In the genomic region with DNA sequence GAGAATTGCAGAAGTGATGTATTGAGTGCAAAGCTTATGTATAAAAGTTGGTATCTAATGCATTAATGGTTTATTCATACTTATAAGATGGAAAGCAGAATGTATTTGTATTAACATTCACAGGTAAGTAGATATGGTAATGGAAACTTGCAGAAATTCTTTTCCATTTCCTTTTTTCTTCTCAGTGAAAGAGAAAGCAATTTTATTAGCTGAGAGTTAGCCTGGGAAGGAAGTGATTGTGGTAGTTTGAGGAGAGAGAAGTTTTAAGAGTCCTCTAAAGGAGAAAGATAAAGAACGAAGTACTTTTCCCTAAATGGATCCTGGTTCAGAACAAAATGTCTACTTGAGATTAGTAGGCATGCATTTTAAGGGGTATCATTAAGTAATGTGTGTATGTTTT, we compare ENCODE assay signal across 17 cellular contexts.
DNase-seq lines count a peak whose midpoint lies in the region; ATAC-seq and TF ChIP-seq lines count a peak whose summit lies in the region.
"Had no signal": no experiment of that assay in that cellular context is flagged by ENCODE, and none has a peak within 500 bp of the region (broad histone marks: within the 10 kb centered on the region; RNA-seq: fewer than 3 reads in every experiment).

No MANE protein-coding gene starts in this region.

- H3K9ac ChIP-seq in mammary epithelial cell (ENCODE audit: insufficient read depth, low read length) (no peak overlapping the region), HCT116 (ENCODE audit: low read length) (no peak overlapping the region)

- H3K27ac Mint-ChIP-seq in stimulated activated memory B cell treated with anti-CD40 and anti-IgM and Interleukin-4, amounts not matched to agents 10 μg/mL and 1 μg/mL and 100 μg/mL, for 72 hours = peak overlapping the region; percentile 25
- H3K27ac Mint-ChIP-seq in CD4-positive, alpha-beta memory T cell = no peak overlapping the region
- H3K27ac Mint-ChIP-seq in mesothelial cell of epicardium = no peak overlapping the region
- H3K27ac Mint-ChIP-seq: progenitor cell of endocrine pancreas had no signal

- H3K4me3 ChIP-seq in mammary epithelial cell (replicated peaks in 1 of 3; ENCODE audit: insufficient read depth in 1 of 3, low read depth in 2 of 3, low read length in 3 of 3) (no peak overlapping the region), breast epithelium (no peak overlapping the region), HCT116 (replicated peaks in 1 of 2; ENCODE audit: low read depth in 1 of 2, low read length in 2 of 2) (no peak overlapping the region)
- H3K4me3 ChIP-seq in CD4-positive, alpha-beta memory T cell (ENCODE audit: low read length in 2 of 2) = no peak overlapping the region
- H3K4me3 ChIP-seq: mucosa of descending colon, tibial artery had no signal

- no peaks in the 10 kb centered on the region for H3K9me2 ChIP-seq in HCT116 (ENCODE audit: insufficient read depth)

- no peak overlapping the region for H3K27ac ChIP-seq in mammary epithelial cell (ENCODE audit: insufficient read depth, low read depth, low read length)
- no peak overlapping the region for H3K27ac ChIP-seq in breast epithelium
- no peak overlapping the region for H3K27ac ChIP-seq in HCT116 (ENCODE audit: low read depth, low read length)
- no peak overlapping the region for H3K27ac ChIP-seq in CD4-positive, alpha-beta memory T cell (ENCODE audit: low read depth, low read length)
- H3K27ac ChIP-seq: tibial artery had no signal

- in situ Hi-C loops in mammary epithelial cell (cut with MboI; ENCODE audit: low sequenced_read_pairs in 2 of 2) = no loop called here

- intact Hi-C loops in mammary epithelial cell (cut with micrococcal nuclease) = loop anchor here (5.0 kb wide), 1 partner anchor 83 kb away; no protein-coding TSS in a partner anchor
- intact Hi-C loops in breast epithelium (cut with DNase I; ENCODE audit: low total_unique reads) = no loop called here
- intact Hi-C loops in HCT116 (cut with micrococcal nuclease) = loop anchor here (5.0 to 10.0 kb wide), 2 partner anchors 248 to 1306 kb away; no protein-coding TSS in a partner anchor
- intact Hi-C loops in CD4-positive, alpha-beta memory T cell (cut with micrococcal nuclease) = no loop called here

- H3K4me3 Mint-ChIP-seq in stimulated activated memory B cell treated with anti-CD40 and anti-IgM and Interleukin-4, amounts not matched to agents 10 μg/mL and 1 μg/mL and 100 μg/mL, for 72 hours = peak overlapping the region; percentile 8
- H3K4me3 Mint-ChIP-seq in CD4-positive, alpha-beta memory T cell = peak overlapping the region in 1 of 8 donors; percentile 32
- H3K4me3 Mint-ChIP-seq in mesothelial cell of epicardium = no peak overlapping the region

- TF ChIP-seq RAD21 in HCT116 (IDR thresholded peaks at IDR 0.05; ENCODE audit: low read depth) = no peak

- no peaks in the 10 kb centered on the region for H3K27me3 Mint-ChIP-seq in stimulated activated memory B cell treated with anti-CD40 and anti-IgM and Interleukin-4, amounts not matched to agents 10 μg/mL and 1 μg/mL and 100 μg/mL, for 72 hours
- no peaks in the 10 kb centered on the region for H3K27me3 Mint-ChIP-seq in CD4-positive, alpha-beta memory T cell
- H3K27me3 Mint-ChIP-seq in mesothelial cell of epicardium (ENCODE audit: low read depth) = no peaks in the 10 kb centered on the region
- H3K27me3 Mint-ChIP-seq: progenitor cell of endocrine pancreas had no signal

- DNase-seq in mammary epithelial cell = no peak
- no peak for DNase-seq in breast epithelium (ENCODE audit: low spot score in 2 of 2)
- DNase-seq in HCT116 (ENCODE audit: low read depth, low spot score) = no peak
- DNase-seq in CD4-positive, alpha-beta memory T cell = no peak
- no peak for DNase-seq in left lobe of liver (ENCODE audit: low spot score)
- DNase-seq in mesothelial cell of epicardium (ENCODE audit: low spot score in 2 of 2, unreplicated experiment in 2 of 2) = no peak
- DNase-seq: activated CD4-positive, CD25-positive, alpha-beta regulatory T cell treated with anti-CD3 and anti-CD28 coated beads, Interleukin-2, amount 50 U/mL, for 72 hours; activated naive CD4-positive, alpha-beta T cell treated with anti-CD3 and anti-CD28 coated beads, Interleukin-2, amount 50 U/mL, for 16 hours; kidney; mucosa of descending colon; NCI-H1105 treated with DMSO at 0.1 percent for 48 hours; NCI-H446 treated with DMSO at 0.1 percent for 48 hours; T-helper 1 cell; tibial artery had no signal

- TF ChIP-seq CTCF in mammary epithelial cell (conservative IDR thresholded peaks at IDR 0.05 in 1 of 2, IDR thresholded peaks at IDR 0.05 in 1 of 2; ENCODE audit: extremely low read depth in 1 of 2, insufficient read depth in 1 of 2, low read depth in 1 of 2, low read length in 2 of 2) = no peak
- TF ChIP-seq CTCF in breast epithelium (IDR thresholded peaks at IDR 0.05) = no peak
- TF ChIP-seq CTCF in HCT116 (IDR thresholded peaks at IDR 0.05 in 2 of 3, conservative IDR thresholded peaks at IDR 0.05 in 1 of 3; ENCODE audit: borderline replicate concordance in 1 of 3, insufficient read depth in 1 of 3, low read depth in 2 of 3, low read length in 2 of 3) = no peak
- no peak for TF ChIP-seq CTCF in mesothelial cell of epicardium (IDR thresholded peaks at IDR 0.05; ENCODE audit: unreplicated experiment)

- no peaks in the 10 kb centered on the region for H3K27me3 ChIP-seq in mammary epithelial cell (ENCODE audit: insufficient read depth, low read length)
- H3K27me3 ChIP-seq in breast epithelium = no peaks in the 10 kb centered on the region
- no peaks in the 10 kb centered on the region for H3K27me3 ChIP-seq in HCT116 (ENCODE audit: insufficient read depth, low read length)
- no peaks in the 10 kb centered on the region for H3K27me3 ChIP-seq in CD4-positive, alpha-beta memory T cell (ENCODE audit: insufficient read depth, low read length)
- H3K27me3 ChIP-seq: tibial artery had no signal

- TF ChIP-seq POLR2A in breast epithelium (IDR thresholded peaks at IDR 0.05) (no peak), HCT116 (IDR thresholded peaks at IDR 0.05; ENCODE audit: borderline replicate concordance, extremely low read depth, insufficient read depth, insufficient read length) (no peak)

- no TSS peak for BruUV-seq in mammary epithelial cell (replicated peaks; lab: Mats Ljungman, UMichigan)
- no TSS peak for BruUV-seq in HCT116 (replicated peaks; lab: Mats Ljungman, UMichigan)

- H3K9me3 ChIP-seq in mammary epithelial cell (replicated peaks; ENCODE audit: insufficient read depth, low read length) = no peaks in the 10 kb centered on the region
- H3K9me3 ChIP-seq in breast epithelium = no peaks in the 10 kb centered on the region
- no peaks in the 10 kb centered on the region for H3K9me3 ChIP-seq in HCT116 (ENCODE audit: control insufficient read depth in 1 of 2, insufficient read depth in 1 of 2, low read depth in 1 of 2, low read length in 2 of 2)
- no peaks in the 10 kb centered on the region for H3K9me3 ChIP-seq in CD4-positive, alpha-beta memory T cell (ENCODE audit: control insufficient read depth in 1 of 2, low read length in 2 of 2)
- H3K9me3 ChIP-seq: mucosa of descending colon, tibial artery had no signal

- peaks cover 25% of the 10 kb centered on the region for H3K4me1 ChIP-seq in mammary epithelial cell (ENCODE audit: insufficient read depth, low read length)
- H3K4me1 ChIP-seq in breast epithelium = no peaks in the 10 kb centered on the region
- peaks cover 3 to 30% of the 10 kb centered on the region in 2 experiments; a peak in 3 of 4 replicates for H3K4me1 ChIP-seq in HCT116 (ENCODE audit: control insufficient read depth in 1 of 2, insufficient read depth in 2 of 2, low read length in 2 of 2)
- H3K4me1 ChIP-seq in CD4-positive, alpha-beta memory T cell (ENCODE audit: insufficient read depth, low read length) = no peaks in the 10 kb centered on the region

- H3K4me2 ChIP-seq in mammary epithelial cell (ENCODE audit: insufficient read depth, low read depth, low read length) (no peak overlapping the region), HCT116 (ENCODE audit: low read length) (no peak overlapping the region)

- RAD21 ChIA-PET in HCT116 (lab: Charles Lee; ENCODE audit: low non-redundant PET in 1 of 2, low total read pairs in 2 of 2, uncharacterized antibody in 2 of 2, unreplicated experiment in 2 of 2) = no interaction called here

- H2AFZ ChIP-seq in mammary epithelial cell (ENCODE audit: low read depth, low read length) (peak overlapping the region; percentile 46), HCT116 (ENCODE audit: low read depth, low read length, poor library complexity, severe bottlenecking) (peak overlapping the region; percentile 73)

- CTCF ChIA-PET in mammary epithelial cell (lab: Charles Lee; ENCODE audit: low non-redundant PET) (no interaction called here), HCT116 (lab: Charles Lee) (no interaction called here)
- CTCF ChIA-PET in CD4-positive, alpha-beta memory T cell (lab: Charles Lee; ENCODE audit: partially characterized antibody) = interaction anchor here (1.1 kb wide), 1 partner anchor 11 kb away, joined by 4 read pairs; no protein-coding TSS in a partner anchor

- H3K36me3 Mint-ChIP-seq in stimulated activated memory B cell treated with anti-CD40 and anti-IgM and Interleukin-4, amounts not matched to agents 10 μg/mL and 1 μg/mL and 100 μg/mL, for 72 hours = peaks cover 4% of the 10 kb centered on the region
- no peaks in the 10 kb centered on the region for H3K36me3 Mint-ChIP-seq in CD4-positive, alpha-beta memory T cell
- no peaks in the 10 kb centered on the region for H3K36me3 Mint-ChIP-seq in mesothelial cell of epicardium

- WGBS in mammary epithelial cell (ENCODE audit: low coverage, missing lambda C conversion rate) = 92% methylated on average over 1 of the region's 1 CpG

- H3K36me3 ChIP-seq in mammary epithelial cell (ENCODE audit: insufficient read depth, low read length) (no peaks in the 10 kb centered on the region), breast epithelium (no peaks in the 10 kb centered on the region), HCT116 (ENCODE audit: control insufficient read depth in 1 of 2, insufficient read depth in 2 of 2, low read length in 2 of 2) (no peaks in the 10 kb centered on the region)
- no peaks in the 10 kb centered on the region for H3K36me3 ChIP-seq in CD4-positive, alpha-beta memory T cell (ENCODE audit: insufficient read depth, low read length)
- H3K36me3 ChIP-seq: tibial artery had no signal

- ATAC-seq in HCT116 (no peak), HG03442 (IDR thresholded peaks at IDR 0.05; ENCODE audit: unreplicated experiment) (peak; percentile 38), left lobe of liver (no peak)
- ATAC-seq in stimulated activated memory B cell treated with anti-CD40 and anti-IgM and Interleukin-4, amounts not matched to agents 10 μg/mL and 1 μg/mL and 100 μg/mL, for 72 hours = peak; percentile 20
- ATAC-seq: mucosa of descending colon had no signal

- peaks cover 4% of the 10 kb centered on the region for H3K9me3 Mint-ChIP-seq in stimulated activated memory B cell treated with anti-CD40 and anti-IgM and Interleukin-4, amounts not matched to agents 10 μg/mL and 1 μg/mL and 100 μg/mL, for 72 hours
- H3K9me3 Mint-ChIP-seq in CD4-positive, alpha-beta memory T cell = peaks cover 0 to 10% (median 4%) of the 10 kb centered on the region in 8 donors
- H3K9me3 Mint-ChIP-seq in mesothelial cell of epicardium = peaks cover 15% of the 10 kb centered on the region

- no peaks in the 10 kb centered on the region for H4K20me1 ChIP-seq in mammary epithelial cell (ENCODE audit: insufficient read depth, low read length)
- no peaks in the 10 kb centered on the region for H4K20me1 ChIP-seq in HCT116 (ENCODE audit: insufficient read depth)

- peaks cover 66% of the 10 kb centered on the region for H3K4me1 Mint-ChIP-seq in stimulated activated memory B cell treated with anti-CD40 and anti-IgM and Interleukin-4, amounts not matched to agents 10 μg/mL and 1 μg/mL and 100 μg/mL, for 72 hours
- H3K4me1 Mint-ChIP-seq in CD4-positive, alpha-beta memory T cell = peaks cover 0 to 4% (median under 1%) of the 10 kb centered on the region in 4 donors
- H3K4me1 Mint-ChIP-seq in mesothelial cell of epicardium = peaks cover 4% of the 10 kb centered on the region

- H3K79me2 ChIP-seq in mammary epithelial cell (ENCODE audit: insufficient read depth, low read length) = no peaks in the 10 kb centered on the region
- no peaks in the 10 kb centered on the region for H3K79me2 ChIP-seq in HCT116 (ENCODE audit: insufficient read depth, low read length)

- POLR2A ChIA-PET in HCT116 (lab: Charles Lee) = no interaction called here
- POLR2A ChIA-PET in CD4-positive, alpha-beta memory T cell (lab: Charles Lee; ENCODE audit: partially characterized antibody) = no interaction called here

- dilution Hi-C loops in mammary epithelial cell (cut with HindIII; ENCODE audit: low sequenced_read_pairs) = no loop called here

Comparison
In these comparisons a context has a peak if more than half of its experiments do, and no peak if none do; other contexts are left out.
1. intact Hi-C loops: an anchor here in mammary epithelial cell (5.0 kb wide) and HCT116 (5.0 to 10.0 kb wide); none called in breast epithelium and CD4-positive, alpha-beta memory T cell.
2. ATAC-seq: peak in HG03442 (single experiment) and stimulated activated memory B cell treated with anti-CD40 and anti-IgM and Interleukin-4, amounts not matched to agents 10 μg/mL and 1 μg/mL and 100 μg/mL, for 72 hours (single experiment); none in HCT116 (single experiment) and left lobe of liver (single experiment).